ENCODE assay signal across 18 cellular contexts in genomic region chr2:84247532-84247931, GRCh38.
"Had no signal": no experiment of that assay in that cellular context is flagged by ENCODE, and none has a peak within 500 bp of the region (broad histone marks: within the 10 kb centered on the region; RNA-seq: fewer than 3 reads in every experiment).

No MANE protein-coding gene starts in this region.

- DNase-seq: activated CD4-positive, alpha-beta T cell treated with anti-CD3 and anti-CD28 coated beads, Interleukin-2, amount 10 ng/mL, durations not matched to agents 7 days and 5 days; activated CD8-positive, alpha-beta memory T cell treated with anti-CD3 and anti-CD28 coated beads for 24 hours; activated naive CD4-positive, alpha-beta T cell treated with Interleukin-2 at 50 U/mL for 16 hours; activated naive CD8-positive, alpha-beta T cell treated with anti-CD3 and anti-CD28 coated beads, Interleukin-2, amount 50 U/mL, for 24 hours; caudate nucleus; effector CD4-positive, alpha-beta T cell; hippocampal formation; left lung; mesenchymal stem cell; ovary; stimulated activated CD4-positive, alpha-beta T cell treated with anti-CD3 and anti-CD28 coated beads, Interleukin-15, amount 100 ng/mL, for 24 hours; stimulated activated CD4-positive, alpha-beta T cell treated with anti-CD3 and anti-CD28 coated beads, Interleukin-4, amount 100 ng/mL, for 4 hours; stimulated activated naive CD8-positive, alpha-beta T cell treated with anti-CD3 and anti-CD28 coated beads, Interleukin-15, amount 100 ng/mL, for 72 hours; T-helper 1 cell; testis had no signal

- H3K9me3 Mint-ChIP-seq: activated CD4-positive, alpha-beta T cell treated with anti-CD3 and anti-CD28 coated beads, Interleukin-2, amount 10 ng/mL, durations not matched to agents 7 days and 5 days; activated naive CD8-positive, alpha-beta T cell treated with anti-CD3 and anti-CD28 coated beads, Interleukin-2, amount 50 U/mL, for 24 hours; neural progenitor cell; stimulated activated naive CD8-positive, alpha-beta T cell treated with anti-CD3 and anti-CD28 coated beads, Interleukin-15, amount 100 ng/mL, for 72 hours had no signal

- H3K36me3 ChIP-seq: ascending aorta, left lung, neural progenitor cell, ovary had no signal

- H3K27me3 ChIP-seq: ascending aorta, left lung, neural progenitor cell, ovary, testis had no signal

- H3K9me3 ChIP-seq: ascending aorta, left lung, ovary, testis had no signal

- H3K36me3 Mint-ChIP-seq: neural progenitor cell had no signal

- H3K4me1 Mint-ChIP-seq: activated CD4-positive, alpha-beta T cell treated with anti-CD3 and anti-CD28 coated beads, Interleukin-2, amount 10 ng/mL, durations not matched to agents 7 days and 5 days; activated naive CD8-positive, alpha-beta T cell treated with anti-CD3 and anti-CD28 coated beads, Interleukin-2, amount 50 U/mL, for 24 hours; stimulated activated naive CD8-positive, alpha-beta T cell treated with anti-CD3 and anti-CD28 coated beads, Interleukin-15, amount 100 ng/mL, for 72 hours had no signal

- H3K27ac Mint-ChIP-seq: activated CD4-positive, alpha-beta T cell treated with anti-CD3 and anti-CD28 coated beads, Interleukin-2, amount 10 ng/mL, durations not matched to agents 7 days and 5 days; activated naive CD8-positive, alpha-beta T cell treated with anti-CD3 and anti-CD28 coated beads, Interleukin-2, amount 50 U/mL, for 24 hours; neural progenitor cell; stimulated activated naive CD8-positive, alpha-beta T cell treated with anti-CD3 and anti-CD28 coated beads, Interleukin-15, amount 100 ng/mL, for 72 hours had no signal

- H2AFZ ChIP-seq: neural progenitor cell had no signal

- H3K4me3 ChIP-seq: ascending aorta, coronary artery, left lung, neural progenitor cell, ovary, testis had no signal

- ATAC-seq: activated naive CD8-positive, alpha-beta T cell treated with anti-CD3 and anti-CD28 coated beads, Interleukin-2, amount 50 U/mL, for 24 hours; left lung; stimulated activated naive CD8-positive, alpha-beta T cell treated with anti-CD3 and anti-CD28 coated beads, Interleukin-15, amount 100 ng/mL, for 72 hours had no signal

- H3K9ac ChIP-seq: neural progenitor cell had no signal

- H3K27ac ChIP-seq: ascending aorta, coronary artery, left lung, neural progenitor cell, ovary, testis had no signal

- H3K4me2 ChIP-seq: neural progenitor cell had no signal

- H3K27me3 Mint-ChIP-seq: activated naive CD8-positive, alpha-beta T cell treated with anti-CD3 and anti-CD28 coated beads, Interleukin-2, amount 50 U/mL, for 24 hours; stimulated activated naive CD8-positive, alpha-beta T cell treated with anti-CD3 and anti-CD28 coated beads, Interleukin-15, amount 100 ng/mL, for 72 hours had no signal

- H3K4me3 Mint-ChIP-seq: activated CD4-positive, alpha-beta T cell treated with anti-CD3 and anti-CD28 coated beads, Interleukin-2, amount 10 ng/mL, durations not matched to agents 7 days and 5 days; activated naive CD8-positive, alpha-beta T cell treated with anti-CD3 and anti-CD28 coated beads, Interleukin-2, amount 50 U/mL, for 24 hours; neural progenitor cell; stimulated activated naive CD8-positive, alpha-beta T cell treated with anti-CD3 and anti-CD28 coated beads, Interleukin-15, amount 100 ng/mL, for 72 hours had no signal

- H3K4me1 ChIP-seq: ascending aorta, left lung, testis had no signal
